ENCODE assay signal across 16 cellular contexts in genomic region chr7:139955098-139955820, GRCh38.
"Had no signal": no experiment of that assay in that cellular context is flagged by ENCODE, and none has a peak within 500 bp of the region (broad histone marks: within the 10 kb centered on the region; RNA-seq: fewer than 3 reads in every experiment).

No MANE protein-coding gene starts in this region.

- H3K9me3 Mint-ChIP-seq: endodermal cell, naive B cell, nephron progenitor cell had no signal

- FAIRE-seq: endothelial cell of umbilical vein had no signal

- H3K27ac ChIP-seq: coronary artery, foreskin keratinocyte had no signal

- H3K4me3 ChIP-seq: coronary artery had no signal

- H3K27me3 Mint-ChIP-seq: naive B cell had no signal

- H3K36me3 Mint-ChIP-seq: naive B cell had no signal

- ATAC-seq: foreskin keratinocyte, left colon, sciatic nerve had no signal

- H3K4me3 Mint-ChIP-seq: endodermal cell, naive B cell, nephron progenitor cell had no signal

- H3K4me1 ChIP-seq: foreskin keratinocyte had no signal

- DNase-seq: effector CD4-positive, alpha-beta T cell; endodermal cell; erythroblast; foreskin keratinocyte; head of caudate nucleus; hippocampal formation; left colon; mesendoderm; naive B cell; nephron progenitor cell; posterior cingulate gyrus; stimulated activated naive CD4-positive, alpha-beta T cell treated with Interleukin-2 at 50 U/mL for 16 hours; trophoblast cell had no signal

- H3K4me1 Mint-ChIP-seq: naive B cell had no signal

- H3K27ac Mint-ChIP-seq: endodermal cell, naive B cell, nephron progenitor cell had no signal
